Comparison of ENCODE assay signal across 20 cellular contexts in genomic region chr1:167893798-167894197, GRCh38. TPM values are rescaled to one million over a fixed set of nuclear protein-coding genes. Genes with fewer than 3 reads are reported as not detected.
"Had no signal": no experiment of that assay in that cellular context is flagged by ENCODE, and none has a peak within 500 bp of the region (broad histone marks: within the 10 kb centered on the region; RNA-seq: fewer than 3 reads in every experiment).

No MANE protein-coding gene starts in this region.

- H3K4me1 ChIP-seq: colonic mucosa, right atrium auricular region, uterus had no signal

- ATAC-seq: natural killer cell had no signal

- H3K36me3 ChIP-seq: colonic mucosa, ovary, right atrium auricular region, sigmoid colon, uterus had no signal

- H3K27ac ChIP-seq: colonic mucosa, hepatocyte, ovary, right atrium auricular region, sigmoid colon, skin epidermis, uterus had no signal

- H3K27me3 ChIP-seq: colonic mucosa, hepatocyte, ovary, right atrium auricular region, sigmoid colon, uterus had no signal

- H3K36me3 Mint-ChIP-seq: mesothelial cell of epicardium, natural killer cell, type B pancreatic cell had no signal

- H3K4me3 Mint-ChIP-seq: endodermal cell, mesothelial cell of epicardium, natural killer cell, neural crest cell, type B pancreatic cell had no signal

- H3K9me3 Mint-ChIP-seq: endodermal cell, natural killer cell, type B pancreatic cell had no signal

- H3K27ac Mint-ChIP-seq: endodermal cell, mesothelial cell of epicardium, natural killer cell, type B pancreatic cell had no signal

- H3K9me3 ChIP-seq: colonic mucosa, ovary, right atrium auricular region, sigmoid colon, uterus had no signal

- H3K4me1 Mint-ChIP-seq: endodermal cell, mesothelial cell of epicardium, natural killer cell, neural crest cell had no signal

- H3K4me3 ChIP-seq: colonic mucosa, hepatocyte, ovary, right atrium auricular region, sigmoid colon, skin epidermis, uterus had no signal

- DNase-seq: colonic mucosa; dermis blood vessel endothelial cell; endodermal cell; erythroblast; foreskin melanocyte; natural killer cell; nucleus accumbens; ovary; sigmoid colon; stimulated activated naive CD4-positive, alpha-beta T cell treated with Interleukin-2 at 50 U/mL for 16 hours; uterus had no signal

RNA-seq across cellular contexts. Expression of gene ADCY10, which starts 20.1 kb away (rescaled TPM):
- total RNA-seq: endothelial cell of umbilical vein, kidney epithelial cell, myocyte, neural crest cell had no signal
